In the genomic region with DNA sequence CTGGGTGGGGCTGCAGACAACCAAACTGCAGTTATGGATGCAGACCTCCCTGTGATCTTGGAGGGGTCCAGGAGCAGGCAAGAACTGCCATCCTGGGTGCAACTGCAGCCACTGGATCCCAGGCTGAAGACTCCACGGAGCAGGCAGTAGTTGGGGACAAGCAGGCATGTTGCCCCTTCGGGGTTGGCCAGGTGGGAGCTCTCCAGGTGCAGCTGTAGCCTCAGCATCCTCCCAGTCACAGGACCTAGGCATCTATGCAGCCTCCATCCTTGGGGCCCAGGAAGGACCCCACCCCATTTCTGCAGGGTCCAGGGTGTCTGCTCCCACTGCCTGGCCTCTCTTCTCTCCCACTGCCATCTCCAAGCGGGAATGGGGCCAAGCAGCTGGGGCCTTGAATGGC, we compare ENCODE assay signal across 10 cellular contexts.
"Had no signal": no experiment of that assay in that cellular context is flagged by ENCODE, and none has a peak within 500 bp of the region (broad histone marks: within the 10 kb centered on the region; RNA-seq: fewer than 3 reads in every experiment).

No MANE protein-coding gene starts in this region.

- H3K4me1 ChIP-seq: HAP-1 had no signal

- H3K9me3 ChIP-seq: HAP-1 had no signal

- H3K27ac ChIP-seq: GM23248, HL-60 had no signal

- ATAC-seq: HCT116, HepG2, K562 had no signal

- H3K36me3 ChIP-seq: HAP-1 had no signal

- H3K4me3 Mint-ChIP-seq: HFFc6 had no signal

- H3K4me3 ChIP-seq: GM23248, HAP-1, K562 had no signal

- DNase-seq: GM23248, GOT3, H7, HFFc6, IMR-90 had no signal

- H3K27ac Mint-ChIP-seq: HFFc6 had no signal
